8 cellular contexts compared by ENCODE assay signal in genomic region chr1:55893155-55893554, GRCh38.
A peak's percentile ranks its signal among the peaks of the same experiment; 100 is the strongest.
DNase-seq lines count a peak whose midpoint lies in the region; ATAC-seq and TF ChIP-seq lines count a peak whose summit lies in the region.

No MANE protein-coding gene starts in this region.

- H3K27ac ChIP-seq in body of pancreas = no peak overlapping the region

- H3K27me3 Mint-ChIP-seq in neural crest cell (ENCODE audit: low read depth) (no peaks in the 10 kb centered on the region), natural killer cell (ENCODE audit: low read depth in 2 of 2) (peaks cover 0 to 5% of the 10 kb centered on the region in 2 donors)

- no peak overlapping the region for H3K4me3 Mint-ChIP-seq in neural crest cell
- H3K4me3 Mint-ChIP-seq in natural killer cell = no peak overlapping the region

- no peaks in the 10 kb centered on the region for H3K4me1 ChIP-seq in body of pancreas

- intact Hi-C loops in body of pancreas (cut with DNase I) (no loop called here), natural killer cell (cut with micrococcal nuclease) (loop anchor here (10.0 kb wide), 1 partner anchor 518 kb away; no protein-coding TSS in a partner anchor)

- no peaks in the 10 kb centered on the region for H3K4me1 Mint-ChIP-seq in neural crest cell
- H3K4me1 Mint-ChIP-seq in natural killer cell = no peaks in the 10 kb centered on the region

- ATAC-seq in body of pancreas (peak; percentile 55), HG02571 (IDR thresholded peaks at IDR 0.05; ENCODE audit: unreplicated experiment) (no peak), natural killer cell (no peak)
- no peak for ATAC-seq in activated CD4-positive, CD25-positive, alpha-beta regulatory T cell treated with anti-CD3 and anti-CD28 coated beads, Interleukin-2, amount 50 U/mL, for 24 hours

- no peaks in the 10 kb centered on the region for H3K9me3 ChIP-seq in body of pancreas

- no peak for TF ChIP-seq POLR2A in body of pancreas (IDR thresholded peaks at IDR 0.05)

- 20 to 23% methylated on average over 2 of the region's 2 CpGs for WGBS in body of pancreas, 2 donors

- no peaks in the 10 kb centered on the region for H3K27me3 ChIP-seq in body of pancreas

- no peaks in the 10 kb centered on the region for H3K36me3 ChIP-seq in body of pancreas (replicated peaks in 1 of 2; ENCODE audit: insufficient read depth in 1 of 2, low read depth in 2 of 2)

- H3K27ac Mint-ChIP-seq in neural crest cell (ENCODE audit: unreplicated experiment) = no peak overlapping the region
- H3K27ac Mint-ChIP-seq in natural killer cell = no peak overlapping the region

- TF ChIP-seq CTCF in GM12872 (IDR thresholded peaks at IDR 0.05; ENCODE audit: insufficient read depth, low read depth, low read length) (peak; percentile 35; the same call in 2 of the 3 replicates), body of pancreas (IDR thresholded peaks at IDR 0.05) (peak in 5 of 7 experiments; percentile 12 to 49 (median 30)), neural crest cell (conservative IDR thresholded peaks at IDR 0.05) (peak; percentile 50), natural killer cell (IDR thresholded peaks at IDR 0.05) (no peak)

- H3K4me3 ChIP-seq in body of pancreas = no peak overlapping the region

- peaks cover 31% of the 10 kb centered on the region for H3K9me3 Mint-ChIP-seq in neural crest cell
- H3K9me3 Mint-ChIP-seq in natural killer cell = peaks cover 0 to 5% of the 10 kb centered on the region in 2 donors

- H3K36me3 Mint-ChIP-seq in neural crest cell (ENCODE audit: low read depth) = peaks cover 13% of the 10 kb centered on the region
- H3K36me3 Mint-ChIP-seq in natural killer cell = peaks cover 8% of the 10 kb centered on the region

- DNase-seq in LoVo (ENCODE audit: low spot score) = peak; percentile 59
- DNase-seq in body of pancreas = no peak
- DNase-seq in neural crest cell (ENCODE audit: low read depth, low spot score) = no peak
- no peak for DNase-seq in hypothalamus (lab: John Stamatoyannopoulos, UW)
- no peak for DNase-seq in natural killer cell
